In the genomic region with DNA sequence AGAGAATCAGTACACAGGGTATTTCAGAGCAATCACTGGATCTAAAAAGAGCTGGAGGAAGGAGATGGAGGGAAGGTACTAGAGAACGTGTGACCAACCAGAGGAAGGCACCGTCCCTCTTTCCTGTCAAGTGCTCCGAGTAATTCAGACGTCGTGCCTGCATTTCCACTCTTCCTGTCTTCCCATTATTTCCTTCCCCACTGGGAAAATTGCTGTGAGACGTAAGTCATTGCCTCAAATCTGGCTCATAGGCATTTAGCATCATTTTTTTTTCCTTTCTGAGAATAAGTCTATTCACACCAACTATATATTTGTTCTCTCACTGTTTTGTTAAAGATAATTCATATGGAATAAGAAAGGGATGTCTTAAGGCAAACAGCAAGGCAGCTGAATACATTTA, we compare ENCODE assay signal across 10 cellular contexts. TPM values are rescaled to one million over a fixed set of nuclear protein-coding genes. Genes with fewer than 3 reads are reported as not detected.
"Had no signal": no experiment of that assay in that cellular context is flagged by ENCODE, and none has a peak within 500 bp of the region (broad histone marks: within the 10 kb centered on the region; RNA-seq: fewer than 3 reads in every experiment).

No MANE protein-coding gene starts in this region.

- H2AFZ ChIP-seq: GM23248, GM23338 had no signal

- H3K9ac ChIP-seq: GM23248 had no signal

- H3K36me3 ChIP-seq: HAP-1 had no signal

- H3K4me3 Mint-ChIP-seq: GM23338, H9, HFFc6 had no signal

- H3K9me3 ChIP-seq: HAP-1 had no signal

- ATAC-seq: GM23338, HCT116 had no signal

- H3K4me3 ChIP-seq: GM23248, GM23338, HAP-1 had no signal

- H3K27ac ChIP-seq: GM23248 had no signal

- H3K27ac Mint-ChIP-seq: GM23338, H9, HFFc6 had no signal

- DNase-seq: GM23248, GOT3, H7, H9, HCEC 1CT, HFFc6 had no signal

- H3K9me3 Mint-ChIP-seq: GM23338, H9, HFFc6 had no signal

- H3K4me2 ChIP-seq: GM23338 had no signal

- H3K4me1 ChIP-seq: HAP-1 had no signal

RNA-seq across cellular contexts. Expression of gene GLP1R, which starts 59.5 kb away (rescaled TPM):
- total RNA-seq: GM23248, H4, HFFc6 had no signal
- polyA plus RNA-seq: GM23248 had no signal
